8 cellular contexts compared by ENCODE assay signal in genomic region chr6:42889815-42890214, GRCh38. TPM values are rescaled to one million over a fixed set of nuclear protein-coding genes. Genes with fewer than 3 reads are reported as not detected.
A peak's percentile ranks its signal among the peaks of the same experiment; 100 is the strongest.
DNase-seq lines count a peak whose midpoint lies in the region; ATAC-seq, FAIRE-seq and TF ChIP-seq lines count a peak whose summit lies in the region.

No MANE protein-coding gene starts in this region.

- no peaks in the 10 kb centered on the region for H4K20me1 ChIP-seq in keratinocyte (ENCODE audit: control insufficient read depth, extremely low read depth, insufficient read depth, low read length)

- intact Hi-C loops in heart left ventricle (cut with DNase I), result loop anchor here in 1 of 10 donors (5.0 kb wide), 1 partner anchor 228 kb away; no protein-coding TSS in a partner anchor
- intact Hi-C loops in Right ventricle myocardium superior (cut with DNase I), result no loop called here
- intact Hi-C loops in upper lobe of right lung (cut with DNase I), result no loop called here
- intact Hi-C loops in left colon (cut with DNase I, micrococcal nuclease), result no loop called here

- peaks cover 4% of the 10 kb centered on the region for H3K36me3 Mint-ChIP-seq in activated naive CD4-positive, alpha-beta T cell treated with anti-CD3 and anti-CD28 coated beads, Interleukin-2, amount 50 U/mL, for 24 hours

- H3K4me1 Mint-ChIP-seq in activated naive CD4-positive, alpha-beta T cell treated with anti-CD3 and anti-CD28 coated beads, Interleukin-2, amount 50 U/mL, for 24 hours, result peaks cover 33% of the 10 kb centered on the region

- no peak overlapping the region for H2AFZ ChIP-seq in keratinocyte (ENCODE audit: control insufficient read depth, low read length)

- H3K27me3 Mint-ChIP-seq in activated naive CD4-positive, alpha-beta T cell treated with anti-CD3 and anti-CD28 coated beads, Interleukin-2, amount 50 U/mL, for 24 hours, result no peaks in the 10 kb centered on the region

- TF ChIP-seq CTCF in heart left ventricle (IDR thresholded peaks at IDR 0.05), result no peak
- TF ChIP-seq CTCF in keratinocyte (optimal IDR thresholded peaks at IDR 0.05 in 1 of 3, IDR thresholded peaks at IDR 0.05 in 1 of 3, conservative IDR thresholded peaks at IDR 0.05 in 1 of 3; ENCODE audit: extremely low read depth in 1 of 3, insufficient read depth in 2 of 3, low read length in 3 of 3), result no peak
- no peak for TF ChIP-seq CTCF in upper lobe of right lung (IDR thresholded peaks at IDR 0.05)

- 45 to 55% (median 52%) methylated on average over 4 of the region's 4 CpGs for WGBS in heart left ventricle, 4 donors

- H3K27ac ChIP-seq in heart left ventricle, result peak overlapping the region in 8 of 12 donors; percentile 84 to 97 (median 92)
- H3K27ac ChIP-seq in keratinocyte (ENCODE audit: control insufficient read depth, insufficient read depth, low read length), result peak overlapping the region; percentile 99
- peak overlapping the region; percentile 90 for H3K27ac ChIP-seq in upper lobe of right lung

- peaks cover 11% of the 10 kb centered on the region for H3K79me2 ChIP-seq in keratinocyte (ENCODE audit: control insufficient read depth, insufficient read depth, low read length)

- H3K9me1 ChIP-seq in keratinocyte (ENCODE audit: control insufficient read depth, extremely low read depth, insufficient read depth, low read length), result no peaks in the 10 kb centered on the region

- no peaks in the 10 kb centered on the region for H3K27me3 ChIP-seq in heart left ventricle
- H3K27me3 ChIP-seq in keratinocyte (ENCODE audit: control insufficient read depth, extremely low read depth, insufficient read depth, low read length), result no peaks in the 10 kb centered on the region
- H3K27me3 ChIP-seq in upper lobe of right lung, result no peaks in the 10 kb centered on the region

- DNase-seq in heart left ventricle (no peak), Right ventricle myocardium superior (no peak), keratinocyte (ENCODE audit: low read depth, low spot score) (no peak), upper lobe of right lung (no peak), left colon (no peak), T1000 (lab: John Stamatoyannopoulos, UW) (no peak)

- dilution Hi-C loops in keratinocyte (cut with MboI; ENCODE audit: extremely low pct_ligation_motif_present, low sequenced_read_pairs), result no loop called here

- H3K9ac ChIP-seq in keratinocyte (ENCODE audit: control insufficient read depth, extremely low read depth, insufficient read depth, low read length), result peak overlapping the region; percentile 97

- ATAC-seq in heart left ventricle (no peak), Right ventricle myocardium superior (ENCODE audit: poor library complexity) (no peak), upper lobe of right lung (no peak), left colon (no peak), HG03159 (IDR thresholded peaks at IDR 0.05; ENCODE audit: unreplicated experiment) (no peak)

- H3K36me3 ChIP-seq in heart left ventricle (peaks cover 0 to 40% (median 33%) of the 10 kb centered on the region in 9 donors), keratinocyte (ENCODE audit: control insufficient read depth in 2 of 2, extremely low read depth in 1 of 2, insufficient read depth in 2 of 2, low read length in 2 of 2) (peaks cover 10 to 12% of the 10 kb centered on the region in 2 experiments), upper lobe of right lung (peaks cover 32% of the 10 kb centered on the region)

- H3K4me3 ChIP-seq in heart left ventricle, result peak overlapping the region; percentile 72 to 99 (median 88)
- peak overlapping the region; percentile 68 to 82 (median 72) for H3K4me3 ChIP-seq in keratinocyte (ENCODE audit: control insufficient read depth in 2 of 3, extremely low read depth in 1 of 3, insufficient read depth in 2 of 3, low read depth in 1 of 3, low read length in 3 of 3)
- H3K4me3 ChIP-seq in upper lobe of right lung, result peak overlapping the region; percentile 70

- no peak for TF ChIP-seq POLR2A in heart left ventricle (IDR thresholded peaks at IDR 0.05)

- no peaks in the 10 kb centered on the region for H3K9me3 Mint-ChIP-seq in activated naive CD4-positive, alpha-beta T cell treated with anti-CD3 and anti-CD28 coated beads, Interleukin-2, amount 50 U/mL, for 24 hours

- H3K9me3 ChIP-seq in heart left ventricle (no peaks in the 10 kb centered on the region), keratinocyte (ENCODE audit: control insufficient read depth, low read depth, low read length) (no peaks in the 10 kb centered on the region), upper lobe of right lung (no peaks in the 10 kb centered on the region)

- H3K4me3 Mint-ChIP-seq in activated naive CD4-positive, alpha-beta T cell treated with anti-CD3 and anti-CD28 coated beads, Interleukin-2, amount 50 U/mL, for 24 hours, result peak overlapping the region; percentile 95

- H3K4me1 ChIP-seq in heart left ventricle (peaks cover 0 to 25% (median 11%) of the 10 kb centered on the region in 12 donors), keratinocyte (ENCODE audit: control insufficient read depth, extremely low read depth, insufficient read depth, low read length) (peaks cover 12% of the 10 kb centered on the region), upper lobe of right lung (peaks cover 8% of the 10 kb centered on the region)

- H3K4me2 ChIP-seq in keratinocyte (ENCODE audit: control insufficient read depth, extremely low read depth, insufficient read depth, low read depth, low read length), result peak overlapping the region; percentile 77

- peak overlapping the region; percentile 94 for H3K27ac Mint-ChIP-seq in activated naive CD4-positive, alpha-beta T cell treated with anti-CD3 and anti-CD28 coated beads, Interleukin-2, amount 50 U/mL, for 24 hours

- no peak for FAIRE-seq in keratinocyte (lab: Jason Lieb, UNC)

RNA-seq across cellular contexts. Expression of gene RPL7L1, which starts 10.4 kb away (rescaled TPM):
- total RNA-seq in heart left ventricle, result 10 to 100 TPM; 39.8 to 71.1 (median 49.2) TPM
- 10 to 100 TPM; 25.8 to 95.7 TPM for polyA plus RNA-seq in heart left ventricle
- 39.5 TPM for total RNA-seq in Right ventricle myocardium superior
- 61.5 to 104 TPM (median 76.8 TPM) in 3 replicates for polyA plus RNA-seq in keratinocyte
- polyA plus RNA-seq in keratinocyte (2011; ENCODE audit: low read depth), result 55.4 TPM
- polyA plus RNA-seq in keratinocyte (2011; cell fraction: cytosol; rRNA removed), result 57.5 and 81.4 TPM in 2 replicates
- polyA plus RNA-seq in keratinocyte (2011; cell fraction: nucleus; rRNA removed), result 56.3 and 57.6 TPM in 2 replicates
- polyA plus RNA-seq in keratinocyte (2012; ENCODE audit: low replicate concordance), result 71.4 and 104 TPM in 2 replicates
- polyA minus RNA-seq in keratinocyte, result 53.5 to 68.3 TPM (median 61.4 TPM) in 3 replicates
- 34.9 TPM for polyA minus RNA-seq in keratinocyte (2011; cell fraction: cytosol; rRNA and poly(A)+ RNA removed)
- 23.8 and 40.0 TPM in 2 replicates for polyA minus RNA-seq in keratinocyte (2011; cell fraction: nucleus; rRNA and poly(A)+ RNA removed)
- 64.9 TPM for total RNA-seq in upper lobe of right lung
- total RNA-seq in left colon, result 10 to 100 TPM; 43.7 to 50.4 TPM

RNA-seq across cellular contexts. Expression of gene PTCRA, which starts 26.0 kb away (rescaled TPM):
- 1 to 10 TPM in 1 of 9 donors, not detected in 8; 1.7 TPM for total RNA-seq in heart left ventricle
- not detected for polyA plus RNA-seq in heart left ventricle
- total RNA-seq in Right ventricle myocardium superior, result not detected
- not detected in 3 replicates for polyA plus RNA-seq in keratinocyte
- not detected for polyA plus RNA-seq in keratinocyte (2011; ENCODE audit: low read depth)
- not detected in 2 replicates for polyA plus RNA-seq in keratinocyte (2011; cell fraction: cytosol; rRNA removed)
- not detected in 2 replicates for polyA plus RNA-seq in keratinocyte (2011; cell fraction: nucleus; rRNA removed)
- not detected in 2 replicates for polyA plus RNA-seq in keratinocyte (2012; ENCODE audit: low replicate concordance)
- not detected in 3 replicates for polyA minus RNA-seq in keratinocyte
- not detected for polyA minus RNA-seq in keratinocyte (2011; cell fraction: cytosol; rRNA and poly(A)+ RNA removed)
- not detected in 2 replicates for polyA minus RNA-seq in keratinocyte (2011; cell fraction: nucleus; rRNA and poly(A)+ RNA removed)
- total RNA-seq in upper lobe of right lung, result 5.0 TPM
- total RNA-seq in left colon, result not detected

RNA-seq across cellular contexts. Expression of gene CNPY3, which starts 39.5 kb away (rescaled TPM):
- 10 to 100 TPM; 14.7 to 44.0 (median 20.6) TPM for total RNA-seq in heart left ventricle
- 10 to 100 TPM; 13.8 to 35.7 TPM for polyA plus RNA-seq in heart left ventricle
- total RNA-seq in Right ventricle myocardium superior, result 20.6 TPM
- 15.8 to 30.9 TPM (median 19.7 TPM) in 3 replicates for polyA plus RNA-seq in keratinocyte
- polyA plus RNA-seq in keratinocyte (2011; ENCODE audit: low read depth), result 17.5 TPM
- polyA plus RNA-seq in keratinocyte (2011; cell fraction: cytosol; rRNA removed), result 13.6 and 22.5 TPM in 2 replicates
- 21.3 and 22.4 TPM in 2 replicates for polyA plus RNA-seq in keratinocyte (2011; cell fraction: nucleus; rRNA removed)
- 15.1 and 28.1 TPM in 2 replicates for polyA plus RNA-seq in keratinocyte (2012; ENCODE audit: low replicate concordance)
- polyA minus RNA-seq in keratinocyte, result 15.5 to 22.5 TPM (median 17.9 TPM) in 3 replicates
- 19.0 TPM for polyA minus RNA-seq in keratinocyte (2011; cell fraction: cytosol; rRNA and poly(A)+ RNA removed)
- polyA minus RNA-seq in keratinocyte (2011; cell fraction: nucleus; rRNA and poly(A)+ RNA removed), result 10.4 and 12.6 TPM in 2 replicates
- total RNA-seq in upper lobe of right lung, result 63.7 TPM
- total RNA-seq in left colon, result 10 to 100 TPM; 19.6 to 25.9 TPM
